In genomic region chr5:33401482-33402390, GRCh38 we compare ENCODE assay signal across 14 cellular contexts. TPM values are rescaled to one million over a fixed set of nuclear protein-coding genes. Genes with fewer than 3 reads are reported as not detected.
DNase-seq lines count a peak whose midpoint lies in the region; ATAC-seq, FAIRE-seq and TF ChIP-seq lines count a peak whose summit lies in the region.
"Had no signal": no experiment of that assay in that cellular context is flagged by ENCODE, and none has a peak within 500 bp of the region (broad histone marks: within the 10 kb centered on the region; RNA-seq: fewer than 3 reads in every experiment).

No MANE protein-coding gene starts in this region.

- peak overlapping the region; percentile 79 for H3K27ac Mint-ChIP-seq in HFFc6

- no peak for TF ChIP-seq POLR2A in A549 (IDR thresholded peaks at IDR 0.05; ENCODE audit: low read length)
- TF ChIP-seq POLR2A in gastroesophageal sphincter (IDR thresholded peaks at IDR 0.05): no peak

- no peak for TF ChIP-seq CTCF in A549 (IDR thresholded peaks at IDR 0.05)
- TF ChIP-seq CTCF in HFFc6 (IDR thresholded peaks at IDR 0.05): no peak
- TF ChIP-seq CTCF in gastroesophageal sphincter (IDR thresholded peaks at IDR 0.05): no peak
- TF ChIP-seq CTCF in ascending aorta (IDR thresholded peaks at IDR 0.05): no peak

- TF ChIP-seq RAD21 in A549 (conservative IDR thresholded peaks at IDR 0.05 in 1 of 2, IDR thresholded peaks at IDR 0.05 in 1 of 2): no peak

- H3K27me3 ChIP-seq in adipocyte (replicated peaks; ENCODE audit: control insufficient read depth, insufficient read depth, low read length) (no peaks in the 10 kb centered on the region), gastroesophageal sphincter (no peaks in the 10 kb centered on the region), ascending aorta (no peaks in the 10 kb centered on the region)
- H3K27me3 ChIP-seq: cardiac muscle cell, hepatocyte had no signal

- H3K27ac ChIP-seq in A549: peak overlapping the region; percentile 61 to 83
- no peak overlapping the region for H3K27ac ChIP-seq in gastroesophageal sphincter
- peak overlapping the region in 1 of 2 donors; percentile 7 for H3K27ac ChIP-seq in ascending aorta
- H3K27ac ChIP-seq: cardiac muscle cell, hepatocyte had no signal

- POLR2A ChIA-PET in A549 (lab: Yijun Ruan, JAX): no interaction called here

- peaks cover 27% of the 10 kb centered on the region for H3K4me1 ChIP-seq in A549
- peaks cover 11% of the 10 kb centered on the region for H3K4me1 ChIP-seq in adipocyte (ENCODE audit: control insufficient read depth, insufficient read depth, low read length)
- H3K4me1 ChIP-seq in gastroesophageal sphincter: no peaks in the 10 kb centered on the region
- H3K4me1 ChIP-seq in ascending aorta: peaks cover 0 to 6% of the 10 kb centered on the region in 2 donors
- H3K4me1 ChIP-seq: HAP-1 had no signal

- H3K9me3 ChIP-seq in A549 (no peaks in the 10 kb centered on the region), adipocyte (ENCODE audit: control insufficient read depth, low read length) (no peaks in the 10 kb centered on the region), gastroesophageal sphincter (no peaks in the 10 kb centered on the region), ascending aorta (no peaks in the 10 kb centered on the region)
- H3K9me3 ChIP-seq: HAP-1 had no signal

- H3K4me1 Mint-ChIP-seq in HFFc6 (ENCODE audit: low read depth): peaks cover 67% of the 10 kb centered on the region

- DNase-seq in A549 (ENCODE audit: low read depth in 1 of 2, low spot score in 1 of 2): peak in 1 of 2 experiments; percentile 29
- peak; percentile 79 for DNase-seq in HFFc6
- DNase-seq in adipocyte (ENCODE audit: low read depth): peak; percentile 75
- no peak for DNase-seq in NCI-H1694 treated with DMSO at 0.1 percent for 48 hours (lab: John Stamatoyannopoulos, UW)
- DNase-seq in ascending aorta (ENCODE audit: low spot score in 2 of 2): no peak
- DNase-seq in NCI-H69 (lab: John Stamatoyannopoulos, UW): no peak
- DNase-seq: AML-193, NCI-H1092 treated with DMSO at 0.1 percent for 48 hours, right cardiac atrium had no signal

- peak overlapping the region; percentile 34 for H3K9ac ChIP-seq in adipocyte (ENCODE audit: low read length)

- H3K36me3 Mint-ChIP-seq in HFFc6 (ENCODE audit: low read depth): peaks cover 8% of the 10 kb centered on the region; the same call in 1 of the 2 replicates

- H3K4me3 ChIP-seq in A549 (no peak overlapping the region), adipocyte (ENCODE audit: low read length) (no peak overlapping the region), gastroesophageal sphincter (no peak overlapping the region), ascending aorta (no peak overlapping the region)
- H3K4me3 ChIP-seq: cardiac muscle cell, HAP-1, hepatocyte had no signal

- intact Hi-C loops in ascending aorta (cut with DNase I): no loop called here

- H3K9me3 Mint-ChIP-seq in HFFc6: peaks cover 3% of the 10 kb centered on the region; the same call in 1 of the 2 replicates

- CTCF ChIA-PET in A549 (lab: Yijun Ruan, JAX): interaction anchor here (0.6 kb wide), 1 partner anchor 22 kb away, joined by 3 read pairs; no protein-coding TSS in a partner anchor

- peak overlapping the region; percentile 19 for H3K4me2 ChIP-seq in A549
- H3K4me2 ChIP-seq: hepatocyte had no signal

- 0 out of 5 replicates have a peak, but pooled peaks of 1 of the 2 experiments have one; percentile 22 for TF ChIP-seq EP300 in A549 (IDR thresholded peaks at IDR 0.05)
- no peak for TF ChIP-seq EP300 in gastroesophageal sphincter (IDR thresholded peaks at IDR 0.05)

- H3K4me3 Mint-ChIP-seq in HFFc6: peak overlapping the region; percentile 72

- FAIRE-seq in A549 (lab: Jason Lieb, UNC): no peak

- WGBS in A549 (ENCODE audit: missing lambda C conversion rate): 29% methylated on average over 5 of the region's 5 CpGs
- WGBS in gastroesophageal sphincter (ENCODE audit: low coverage in 1 of 2), 2 donors: 41 to 42% methylated on average over 5 of the region's 5 CpGs

- ATAC-seq in A549 (peak; percentile 48 to 59; a peak in 5 of 6 replicates), gastroesophageal sphincter (peak; percentile 55), GM21576 (IDR thresholded peaks at IDR 0.05; ENCODE audit: unreplicated experiment) (no peak)

- H3K36me3 ChIP-seq in adipocyte (ENCODE audit: control insufficient read depth, insufficient read depth, low read length, severe bottlenecking) (no peaks in the 10 kb centered on the region), gastroesophageal sphincter (no peaks in the 10 kb centered on the region), ascending aorta (no peaks in the 10 kb centered on the region)
- H3K36me3 ChIP-seq: cardiac muscle cell, HAP-1 had no signal

- no peaks in the 10 kb centered on the region; the same call in 1 of the 2 replicates for H3K27me3 Mint-ChIP-seq in HFFc6 (ENCODE audit: insufficient read depth)

TF ChIP-seq in A549, 52 proteins besides CTCF, POLR2A, EP300 and RAD21:
- peak; percentile 48 for TF ChIP-seq JUNB (IDR thresholded peaks at IDR 0.05)
- TF ChIP-seq MYC (IDR thresholded peaks at IDR 0.05; ENCODE audit: borderline replicate concordance, low read length): no peak
- no peak for TF ChIP-seq SMC3 (IDR thresholded peaks at IDR 0.05)
- no peak for TF ChIP-seq HOXB13 (CRISPR knock-in tag; IDR thresholded peaks at IDR 0.05; ENCODE audit: low read depth)
- 0 out of 2 replicates have a peak, but pooled peaks have one; percentile 30 for TF ChIP-seq FOSL2 (IDR thresholded peaks at IDR 0.05)
- 0 out of 2 replicates have a peak, but pooled peaks have one; percentile 18 for TF ChIP-seq FOSL2 (CRISPR knock-in tag; IDR thresholded peaks at IDR 0.05)

RNA-seq across cellular contexts. Expression of gene TARS1, which starts 39.0 kb away (rescaled TPM):
- polyA plus RNA-seq in A549 (2011; rRNA removed): 247 and 398 TPM in 2 replicates
- polyA plus RNA-seq in A549 (2012; cell fraction: cytosol; rRNA removed): 69.3 and 74.2 TPM in 2 replicates
- polyA plus RNA-seq in A549 (2012; cell fraction: nucleus; rRNA removed): 42.7 and 63.1 TPM in 2 replicates
- polyA plus RNA-seq in A549 (2017; fragmentation: RNase III; extraction: RNeasy Plus Mini Kit Qiagen cat#74134 plus additional on column Dnase treatment): 287 to 324 TPM (median 293 TPM) in 3 replicates
- polyA minus RNA-seq in A549 (2011; rRNA and poly(A)+ RNA removed): 107 and 116 TPM in 2 replicates
- 100 to 1,000 TPM; 163 to 199 (median 179) TPM for total RNA-seq in HFFc6 (2021; fragmentation: NEBNext Ultra II Directional; extraction: Animal tissue kit (Norgen Biotek cat#: 25700))
- total RNA-seq in gastroesophageal sphincter: 100 to 1,000 TPM in 1 of 4 donors, 10 to 100 TPM in 3; 79.9 to 118 (median 86.7) TPM
- total RNA-seq in ascending aorta: 60.5 TPM

Comparison
In these comparisons a context has a peak if more than half of its experiments do, and no peak if none do; other contexts are left out.
1. DNase-seq: peak in HFFc6 (single experiment) and adipocyte (single experiment); none in NCI-H1694 treated with DMSO at 0.1 percent for 48 hours (single experiment), ascending aorta (0 of 2) and NCI-H69 (single experiment).
2. H3K27ac ChIP-seq: peak in A549 (2 of 2); none in gastroesophageal sphincter (0 of 4).